Comparison of ENCODE assay signal across 16 cellular contexts in genomic region chr6:137763861-137764260, GRCh38.
"Had no signal": no experiment of that assay in that cellular context is flagged by ENCODE, and none has a peak within 500 bp of the region (broad histone marks: within the 10 kb centered on the region; RNA-seq: fewer than 3 reads in every experiment).

No MANE protein-coding gene starts in this region.

- H3K27me3 ChIP-seq: body of pancreas, neutrophil, transverse colon had no signal

- H3K27ac ChIP-seq: body of pancreas, neutrophil, transverse colon had no signal

- H3K4me1 ChIP-seq: body of pancreas had no signal

- H3K4me3 ChIP-seq: body of pancreas, transverse colon had no signal

- DNase-seq: activated B cell treated with CpG ODN at 0.5 μM for 24 hours; activated CD4-positive, alpha-beta T cell treated with anti-CD3 and anti-CD28 coated beads, Interleukin-2, amount 10 ng/mL, durations not matched to agents 24 days and 14 days; activated CD8-positive, alpha-beta memory T cell treated with anti-CD3 and anti-CD28 coated beads, Interleukin-2, amount 50 U/mL, for 4 hours; activated CD8-positive, alpha-beta T cell treated with anti-CD3 and anti-CD28 coated beads, Interleukin-2, amount 10 ng/mL, durations not matched to agents 7 days and 5 days; activated gamma-delta T cell; activated T-cell treated with anti-CD3 and anti-CD28 coated beads, Interleukin-2, amount 50 U/mL, for 48 hours; body of pancreas; cerebellar nuclear complex; effector memory CD4-positive, alpha-beta T cell; naive thymus-derived CD4-positive, alpha-beta T cell; retina; stimulated activated CD4-positive, alpha-beta T cell treated with anti-CD3 and anti-CD28 coated beads, Interleukin-12 subunit alpha, Interleukin-12 subunit beta, amount 100 ng/mL, for 4 hours; stimulated activated CD4-positive, alpha-beta T cell treated with anti-CD3 and anti-CD28 coated beads, Interleukin-2, amount 100 ng/mL, for 24 hours; SW 1271; transverse colon had no signal

- H3K36me3 ChIP-seq: neutrophil, transverse colon had no signal
